8 cellular contexts compared by ENCODE assay signal in genomic region chr2:127884436-127884835, GRCh38. TPM values are rescaled to one million over a fixed set of nuclear protein-coding genes. Genes with fewer than 3 reads are reported as not detected.
DNase-seq lines count a peak whose midpoint lies in the region; ATAC-seq, FAIRE-seq and TF ChIP-seq lines count a peak whose summit lies in the region.

No MANE protein-coding gene starts in this region.

- peak overlapping the region in 6 of 8 donors; percentile 89 to 96 (median 93) for H3K27ac ChIP-seq in spleen

- no peaks in the 10 kb centered on the region for H3K9me3 ChIP-seq in HAP-1
- no peaks in the 10 kb centered on the region for H3K9me3 ChIP-seq in spleen

- H3K27ac Mint-ChIP-seq in WTC11 (peak overlapping the region; percentile 65), glutamatergic neuron (ENCODE audit: unreplicated experiment) (peak overlapping the region; percentile 62)

- intact Hi-C loops in spleen (cut with DNase I; ENCODE audit: low total_unique reads), result no loop called here

- WGBS in spleen, 5 donors, result 46 to 72% (median 56%) methylated on average over 10 of the region's 10 CpGs

- H3K4me1 Mint-ChIP-seq in WTC11 (peaks cover 23% of the 10 kb centered on the region), glutamatergic neuron (ENCODE audit: low read depth, unreplicated experiment) (peaks cover 11% of the 10 kb centered on the region)

- H3K4me1 ChIP-seq in HAP-1 (peaks cover 16% of the 10 kb centered on the region), spleen (peaks cover 21 to 73% (median 59%) of the 10 kb centered on the region in 6 donors)

- POLR2A ChIA-PET in WTC11 (lab: Charles Lee), result no interaction called here

- H3K9me3 Mint-ChIP-seq in WTC11 (no peaks in the 10 kb centered on the region), glutamatergic neuron (ENCODE audit: unreplicated experiment) (peaks cover 2% of the 10 kb centered on the region)

- H3K36me3 ChIP-seq in HAP-1 (replicated peaks) (peaks cover 30% of the 10 kb centered on the region), spleen (peaks cover 0 to 46% (median 9%) of the 10 kb centered on the region in 6 donors)

- H3K27me3 ChIP-seq in HAP-1 (ENCODE audit: low read depth) (no peaks in the 10 kb centered on the region), spleen (replicated peaks in 1 of 7) (no peaks in the 10 kb centered on the region)

- FAIRE-seq in HTR-8/SVneo (lab: Jason Lieb, UNC), result no peak

- H3K36me3 Mint-ChIP-seq in WTC11 (peaks cover 22% of the 10 kb centered on the region), glutamatergic neuron (ENCODE audit: unreplicated experiment) (no peaks in the 10 kb centered on the region)

- no peak for ATAC-seq in WTC11

- H3K4me3 ChIP-seq in HAP-1 (peak overlapping the region; percentile 40), spleen (peak overlapping the region; percentile 38 to 77 (median 59))

- DNase-seq in HAP-1 (ENCODE audit: low spot score in 2 of 2), result no peak
- no peak for DNase-seq in WTC11 (ENCODE audit: low spot score)
- DNase-seq in glutamatergic neuron, result no peak
- DNase-seq in spleen, result no peak
- DNase-seq in activated CD4-positive, CD25-positive, alpha-beta regulatory T cell (lab: John Stamatoyannopoulos, UW), result no peak
- no peak for DNase-seq in HTR-8/SVneo (ENCODE audit: insufficient read length, low spot score)
- no peak for DNase-seq in DMS153 (lab: John Stamatoyannopoulos, UW)
- DNase-seq in islet precursor cell, result no peak

- no peak for TF ChIP-seq POLR2A in spleen (IDR thresholded peaks at IDR 0.05)

- in situ Hi-C loops in HAP-1 (cut with MboI; ENCODE audit: low sequenced_read_pairs), result no loop called here

- TF ChIP-seq CTCF in WTC11 (IDR thresholded peaks at IDR 0.05) (no peak), glutamatergic neuron (IDR thresholded peaks at IDR 0.05; ENCODE audit: partially characterized antibody, unreplicated experiment) (no peak), spleen (IDR thresholded peaks at IDR 0.05 in 8 of 11, conservative IDR thresholded peaks at IDR 0.05 in 3 of 11) (no peak)

- no peaks in the 10 kb centered on the region for H3K27me3 Mint-ChIP-seq in WTC11 (ENCODE audit: low read depth)
- peaks cover 3% of the 10 kb centered on the region for H3K27me3 Mint-ChIP-seq in glutamatergic neuron (ENCODE audit: unreplicated experiment)

- CTCF ChIA-PET in WTC11 (lab: Charles Lee), result no interaction called here

- H3K4me3 Mint-ChIP-seq in WTC11 (peak overlapping the region; percentile 93), glutamatergic neuron (ENCODE audit: unreplicated experiment) (peak overlapping the region; percentile 95)

TF ChIP-seq in WTC11, 78 proteins besides CTCF, POLR2A, EP300 and RAD21 (continues in another document):
- TF ChIP-seq JAZF1 (CRISPR knock-in tag; IDR thresholded peaks at IDR 0.05) (no peak), GRHL2 (CRISPR knock-in tag; IDR thresholded peaks at IDR 0.05; ENCODE audit: insufficient replicate concordance, severe bottlenecking) (no peak), ZNF512 (CRISPR knock-in tag; IDR thresholded peaks at IDR 0.05; ENCODE audit: borderline replicate concordance) (no peak), FOXP1 (CRISPR knock-in tag; IDR thresholded peaks at IDR 0.05; ENCODE audit: borderline replicate concordance) (no peak), CREB1 (CRISPR knock-in tag; IDR thresholded peaks at IDR 0.05) (no peak), TEAD4 (CRISPR knock-in tag; IDR thresholded peaks at IDR 0.05) (no peak), ZNF263 (CRISPR knock-in tag; IDR thresholded peaks at IDR 0.05; ENCODE audit: low read depth) (no peak), ZNF671 (CRISPR knock-in tag; IDR thresholded peaks at IDR 0.05) (no peak), NR2C2 (CRISPR knock-in tag; IDR thresholded peaks at IDR 0.05) (no peak), NR1H2 (CRISPR knock-in tag; IDR thresholded peaks at IDR 0.05) (no peak), ZNF416 (CRISPR knock-in tag; IDR thresholded peaks at IDR 0.05) (no peak), E2F1 (CRISPR knock-in tag; IDR thresholded peaks at IDR 0.05) (no peak), FOXK1 (CRISPR knock-in tag; IDR thresholded peaks at IDR 0.05) (no peak), FOXP4 (CRISPR knock-in tag; IDR thresholded peaks at IDR 0.05) (no peak)
- TF ChIP-seq, protein P1, sequence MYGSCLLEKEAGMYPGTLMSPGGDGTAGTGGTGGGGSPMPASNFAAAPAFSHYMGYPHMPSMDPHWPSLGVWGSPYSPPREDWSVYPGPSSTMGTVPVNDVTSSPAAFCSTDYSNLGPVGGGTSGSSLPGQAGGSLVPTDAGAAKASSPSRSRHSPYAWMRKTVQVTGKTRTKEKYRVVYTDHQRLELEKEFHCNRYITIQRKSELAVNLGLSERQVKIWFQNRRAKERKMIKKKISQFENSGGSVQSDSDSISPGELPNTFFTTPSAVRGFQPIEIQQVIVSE (CRISPR knock-in tag; IDR thresholded peaks at IDR 0.05; ENCODE audit: borderline replicate concordance), result no peak
- TF ChIP-seq, protein P2, sequence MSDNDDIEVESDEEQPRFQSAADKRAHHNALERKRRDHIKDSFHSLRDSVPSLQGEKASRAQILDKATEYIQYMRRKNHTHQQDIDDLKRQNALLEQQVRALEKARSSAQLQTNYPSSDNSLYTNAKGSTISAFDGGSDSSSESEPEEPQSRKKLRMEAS (CRISPR knock-in tag; IDR thresholded peaks at IDR 0.05), result no peak
- TF ChIP-seq, protein P3, sequence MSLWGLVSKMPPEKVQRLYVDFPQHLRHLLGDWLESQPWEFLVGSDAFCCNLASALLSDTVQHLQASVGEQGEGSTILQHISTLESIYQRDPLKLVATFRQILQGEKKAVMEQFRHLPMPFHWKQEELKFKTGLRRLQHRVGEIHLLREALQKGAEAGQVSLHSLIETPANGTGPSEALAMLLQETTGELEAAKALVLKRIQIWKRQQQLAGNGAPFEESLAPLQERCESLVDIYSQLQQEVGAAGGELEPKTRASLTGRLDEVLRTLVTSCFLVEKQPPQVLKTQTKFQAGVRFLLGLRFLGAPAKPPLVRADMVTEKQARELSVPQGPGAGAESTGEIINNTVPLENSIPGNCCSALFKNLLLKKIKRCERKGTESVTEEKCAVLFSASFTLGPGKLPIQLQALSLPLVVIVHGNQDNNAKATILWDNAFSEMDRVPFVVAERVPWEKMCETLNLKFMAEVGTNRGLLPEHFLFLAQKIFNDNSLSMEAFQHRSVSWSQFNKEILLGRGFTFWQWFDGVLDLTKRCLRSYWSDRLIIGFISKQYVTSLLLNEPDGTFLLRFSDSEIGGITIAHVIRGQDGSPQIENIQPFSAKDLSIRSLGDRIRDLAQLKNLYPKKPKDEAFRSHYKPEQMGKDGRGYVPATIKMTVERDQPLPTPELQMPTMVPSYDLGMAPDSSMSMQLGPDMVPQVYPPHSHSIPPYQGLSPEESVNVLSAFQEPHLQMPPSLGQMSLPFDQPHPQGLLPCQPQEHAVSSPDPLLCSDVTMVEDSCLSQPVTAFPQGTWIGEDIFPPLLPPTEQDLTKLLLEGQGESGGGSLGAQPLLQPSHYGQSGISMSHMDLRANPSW (CRISPR knock-in tag; conservative IDR thresholded peaks at IDR 0.05; ENCODE audit: low read depth), result no peak

RNA-seq across cellular contexts. Expression of gene AMMECR1L, which starts 1.3 kb away (rescaled TPM):
- total RNA-seq in WTC11 (2021) (17.9 to 18.1 TPM (median 18.1 TPM) in 3 replicates), glutamatergic neuron (ENCODE audit: unreplicated experiment) (25.2 TPM), spleen (10 to 100 TPM; 12.9 to 17.2 (median 15.0) TPM)
- 1 to 10 TPM; 4.8 to 8.3 (median 7.7) TPM for polyA plus RNA-seq in spleen

RNA-seq across cellular contexts. Expression of gene POLR2D, which starts 26.5 kb away (rescaled TPM):
- total RNA-seq in WTC11 (2021) (74.8 to 76.8 TPM (median 75.4 TPM) in 3 replicates), glutamatergic neuron (ENCODE audit: unreplicated experiment) (30.1 TPM), spleen (10 to 100 TPM; 16.1 to 29.8 (median 25.6) TPM)
- 10 to 100 TPM; 11.4 to 16.0 (median 13.4) TPM for polyA plus RNA-seq in spleen
